16 cellular contexts compared by ENCODE assay signal in the genomic region with DNA sequence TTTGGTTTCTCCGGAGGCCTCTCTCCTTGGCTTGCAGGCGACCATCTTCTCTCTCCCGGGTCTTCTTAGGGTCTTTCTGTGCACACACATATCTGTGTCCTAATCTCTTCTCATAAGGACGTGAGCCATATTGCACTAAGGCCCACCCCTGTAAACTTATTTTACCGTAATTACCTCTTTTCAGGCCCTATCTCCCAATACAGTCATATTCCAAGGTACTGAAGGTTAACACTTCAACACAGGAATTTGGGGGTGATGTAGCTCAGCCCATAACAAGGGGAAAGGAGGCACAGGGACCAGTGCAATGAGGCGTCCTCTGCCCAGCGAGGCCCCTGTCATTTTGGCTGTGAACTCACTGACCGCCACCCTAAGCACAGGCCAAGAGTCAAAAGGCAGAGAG. TPM values are rescaled to one million over a fixed set of nuclear protein-coding genes. Genes with fewer than 3 reads are reported as not detected.
A peak's percentile ranks its signal among the peaks of the same experiment; 100 is the strongest.
DNase-seq lines count a peak whose midpoint lies in the region; ATAC-seq and TF ChIP-seq lines count a peak whose summit lies in the region.
"Had no signal": no experiment of that assay in that cellular context is flagged by ENCODE, and none has a peak within 500 bp of the region (broad histone marks: within the 10 kb centered on the region; RNA-seq: fewer than 3 reads in every experiment).

No MANE protein-coding gene starts in this region.

- H3K4me3 ChIP-seq in DND-41 (ENCODE audit: low read depth in 1 of 2, low read length in 2 of 2) = no peak overlapping the region

- peak overlapping the region; percentile 74; the same call in 1 of the 2 replicates for H2AFZ ChIP-seq in DND-41 (ENCODE audit: low read depth, low read length)

- no peak for DNase-seq in DND-41
- no peak for DNase-seq in nephron progenitor cell
- DNase-seq in ACHN = no peak
- DNase-seq in NCI-H1694 (lab: John Stamatoyannopoulos, UW) = no peak
- DNase-seq in ureter (ENCODE audit: low spot score) = no peak
- DNase-seq: activated naive CD4-positive, alpha-beta T cell; GOT3; NCI-H187; NCI-H82 had no signal

- in situ Hi-C loops in ACHN (cut with HindIII; ENCODE audit: low pct_ligation_motif_present, low pct_unique_long_range_greater_than_20kb, low sequenced_read_pairs) = no loop called here

- H3K9ac ChIP-seq in DND-41 (ENCODE audit: low read depth, low read length) = peak overlapping the region; percentile 58; the same call in 1 of the 2 replicates

- H3K4me1 ChIP-seq in DND-41 (ENCODE audit: insufficient read depth, low read length) = peaks cover 23% of the 10 kb centered on the region

- TF ChIP-seq CTCF in DND-41 (IDR thresholded peaks at IDR 0.05; ENCODE audit: borderline replicate concordance, extremely low read depth, low read length, poor library complexity, severe bottlenecking) (no peak), nephron progenitor cell (IDR thresholded peaks at IDR 0.05) (no peak)

- ATAC-seq in DND-41 (ENCODE audit: insufficient read depth, low read depth) = peak; percentile 27
- peak; percentile 3 for ATAC-seq in HG03139 (IDR thresholded peaks at IDR 0.05; ENCODE audit: unreplicated experiment)
- ATAC-seq in activated T-helper 17 cell treated with anti-CD3 and anti-CD28 coated beads, Interleukin-2, amount 50 U/mL, for 72 hours (replicated peaks) = no peak
- ATAC-seq: SK-N-SH treated with all-trans-retinoic acid at 6 μM for 48 hours had no signal

- no peaks in the 10 kb centered on the region for H3K36me3 ChIP-seq in DND-41 (ENCODE audit: insufficient read depth, low read length)

- H3K9me3 Mint-ChIP-seq in activated T-helper 17 cell treated with anti-CD3 and anti-CD28 coated beads, Interleukin-2, amount 50 U/mL, for 72 hours = peaks cover 6% of the 10 kb centered on the region
- H3K9me3 Mint-ChIP-seq in nephron progenitor cell = peaks cover 26% of the 10 kb centered on the region

- peak overlapping the region; percentile 88 for H3K27ac Mint-ChIP-seq in activated T-helper 17 cell treated with anti-CD3 and anti-CD28 coated beads, Interleukin-2, amount 50 U/mL, for 72 hours
- H3K27ac Mint-ChIP-seq in nephron progenitor cell = peak overlapping the region; percentile 91

- H3K4me1 Mint-ChIP-seq in activated T-helper 17 cell treated with anti-CD3 and anti-CD28 coated beads, Interleukin-2, amount 50 U/mL, for 72 hours = peaks cover 21% of the 10 kb centered on the region
- H3K4me1 Mint-ChIP-seq in nephron progenitor cell = peaks cover 19% of the 10 kb centered on the region

- no peaks in the 10 kb centered on the region for H3K27me3 Mint-ChIP-seq in activated T-helper 17 cell treated with anti-CD3 and anti-CD28 coated beads, Interleukin-2, amount 50 U/mL, for 72 hours
- H3K27me3 Mint-ChIP-seq in nephron progenitor cell (ENCODE audit: low read depth, poor library complexity) = peaks cover 16% of the 10 kb centered on the region

- peaks cover 9% of the 10 kb centered on the region for H3K9me3 ChIP-seq in DND-41 (ENCODE audit: insufficient read depth, low read length, severe bottlenecking)

- no peak overlapping the region for H3K4me2 ChIP-seq in DND-41 (ENCODE audit: insufficient read depth, low read length)

- H3K27ac ChIP-seq in DND-41 (ENCODE audit: low read length) = peak overlapping the region; percentile 93

- peak overlapping the region; percentile 84 for H3K4me3 Mint-ChIP-seq in activated T-helper 17 cell treated with anti-CD3 and anti-CD28 coated beads, Interleukin-2, amount 50 U/mL, for 72 hours
- H3K4me3 Mint-ChIP-seq in nephron progenitor cell = no peak overlapping the region

- H3K27me3 ChIP-seq in DND-41 (ENCODE audit: insufficient read depth, low read length, poor library complexity) = no peaks in the 10 kb centered on the region

- H4K20me1 ChIP-seq in DND-41 (ENCODE audit: insufficient read depth, low read length) = no peaks in the 10 kb centered on the region

- no peaks in the 10 kb centered on the region for H3K36me3 Mint-ChIP-seq in activated T-helper 17 cell treated with anti-CD3 and anti-CD28 coated beads, Interleukin-2, amount 50 U/mL, for 72 hours (ENCODE audit: low read depth)
- peaks cover 4% of the 10 kb centered on the region for H3K36me3 Mint-ChIP-seq in nephron progenitor cell (ENCODE audit: low read depth)

- H3K79me2 ChIP-seq in DND-41 (ENCODE audit: insufficient read depth, low read length) = no peaks in the 10 kb centered on the region

RNA-seq across cellular contexts. Expression of a gene that starts 15.8 kb away (rescaled TPM):
- total RNA-seq in activated T-helper 17 cell treated with anti-CD3 and anti-CD28 coated beads, Interleukin-2, amount 50 U/mL, for 72 hours = under 1 TPM; 0.15 to 0.21 TPM
- 2.0 TPM for total RNA-seq in ureter
- total RNA-seq: mammary epithelial cell, pulmonary artery endothelial cell had no signal

RNA-seq across cellular contexts. Expression of a gene that starts 46.6 kb away (rescaled TPM):
- total RNA-seq in activated T-helper 17 cell treated with anti-CD3 and anti-CD28 coated beads, Interleukin-2, amount 50 U/mL, for 72 hours = not detected
- total RNA-seq in ureter = not detected
- total RNA-seq: esophagus mucosa, mammary epithelial cell, pulmonary artery endothelial cell, temporal lobe had no signal
